27 cellular contexts compared by ENCODE assay signal in the genomic region with DNA sequence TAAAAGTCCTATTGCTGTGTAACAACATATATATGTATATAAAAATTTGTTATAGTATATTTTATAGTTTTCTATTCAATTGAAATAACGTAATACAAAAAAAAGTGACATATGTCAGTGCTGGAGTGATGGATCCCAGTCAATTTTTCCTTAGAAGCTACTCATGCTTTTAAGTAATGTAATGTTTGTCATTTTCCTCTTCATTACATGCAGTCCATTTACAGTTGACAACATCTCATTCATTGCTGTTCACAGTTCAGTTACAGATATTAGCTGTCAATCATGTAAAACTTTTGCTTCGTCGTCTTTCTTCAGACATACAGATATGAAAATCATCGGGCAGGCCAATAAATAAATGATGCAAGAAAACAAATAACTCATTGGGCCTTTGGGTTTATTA.
"Had no signal": no experiment of that assay in that cellular context is flagged by ENCODE, and none has a peak within 500 bp of the region (broad histone marks: within the 10 kb centered on the region; RNA-seq: fewer than 3 reads in every experiment).

No MANE protein-coding gene starts in this region.

- H3K36me3 Mint-ChIP-seq: natural killer cell treated with Interleukin-12 subunit alpha and Interleukin-12 subunit beta and Interleukin-15 and Interleukin-18, amount 100 ng/mL, for 72 hours; neural progenitor cell; stimulated activated memory B cell treated with anti-CD40 and anti-IgM and Interleukin-4, amounts not matched to agents 10 μg/mL and 1 μg/mL and 100 μg/mL, for 72 hours; type B pancreatic cell had no signal

- H3K4me1 Mint-ChIP-seq: naive thymus-derived CD8-positive, alpha-beta T cell; nephron progenitor cell; neural progenitor cell; stimulated activated memory B cell treated with anti-CD40 and anti-IgM and Interleukin-4, amounts not matched to agents 10 μg/mL and 1 μg/mL and 100 μg/mL, for 72 hours; stimulated activated naive CD8-positive, alpha-beta T cell treated with anti-CD3 and anti-CD28 coated beads, Interleukin-15, amount 100 ng/mL, for 72 hours had no signal

- H3K27ac Mint-ChIP-seq: naive thymus-derived CD8-positive, alpha-beta T cell; natural killer cell treated with Interleukin-12 subunit alpha and Interleukin-12 subunit beta and Interleukin-15 and Interleukin-18, amount 100 ng/mL, for 72 hours; nephron progenitor cell; neural progenitor cell; progenitor cell of endocrine pancreas; stimulated activated memory B cell treated with anti-CD40 and anti-IgM and Interleukin-4, amounts not matched to agents 10 μg/mL and 1 μg/mL and 100 μg/mL, for 72 hours; stimulated activated naive CD8-positive, alpha-beta T cell treated with anti-CD3 and anti-CD28 coated beads, Interleukin-15, amount 100 ng/mL, for 72 hours; type B pancreatic cell had no signal

- DNase-seq: naive thymus-derived CD8-positive, alpha-beta T cell; nephron progenitor cell; occipital lobe; ovary; posterior cingulate gyrus; psoas muscle; right cardiac atrium; spleen; stimulated activated CD4-positive, alpha-beta T cell treated with anti-CD3 and anti-CD28 coated beads, Interleukin-12 subunit alpha, Interleukin-12 subunit beta, amount 100 ng/mL, for 4 hours; stimulated activated CD4-positive, alpha-beta T cell treated with anti-CD3 and anti-CD28 coated beads, Interleukin-1b, Interleukin-23, amount 100 ng/mL, for 48 hours; stimulated activated CD4-positive, alpha-beta T cell treated with anti-CD3 and anti-CD28 coated beads, Interleukin-4, amount 100 ng/mL, for 1 hour; stimulated activated CD4-positive, alpha-beta T cell treated with anti-CD3 and anti-CD28 coated beads, Interleukin-4, amount 100 ng/mL, for 4 hours; stimulated activated CD8-positive, alpha-beta memory T cell treated with anti-CD3 and anti-CD28 coated beads, Interleukin-4, amount 100 ng/mL, for 48 hours; stimulated activated naive CD4-positive, alpha-beta T cell; stimulated activated naive CD8-positive, alpha-beta T cell treated with anti-CD3 and anti-CD28 coated beads, Interleukin-15, amount 100 ng/mL, for 72 hours; stimulated activated naive CD8-positive, alpha-beta T cell treated with anti-CD3 and anti-CD28 coated beads, Interleukin-15, Interleukin-2, amounts not matched to agents 100 U/mL and 50 U/mL, for 24 hours; substantia nigra; testis; tibial artery; transverse colon; upper lobe of right lung; uterus had no signal

- H3K9me3 Mint-ChIP-seq: nephron progenitor cell, neural progenitor cell, type B pancreatic cell had no signal

- H3K27me3 Mint-ChIP-seq: naive thymus-derived CD8-positive, alpha-beta T cell; natural killer cell treated with Interleukin-12 subunit alpha and Interleukin-12 subunit beta and Interleukin-15 and Interleukin-18, amount 100 ng/mL, for 72 hours; progenitor cell of endocrine pancreas; stimulated activated memory B cell treated with anti-CD40 and anti-IgM and Interleukin-4, amounts not matched to agents 10 μg/mL and 1 μg/mL and 100 μg/mL, for 72 hours; stimulated activated naive CD8-positive, alpha-beta T cell treated with anti-CD3 and anti-CD28 coated beads, Interleukin-15, amount 100 ng/mL, for 72 hours; type B pancreatic cell had no signal

- H3K4me3 Mint-ChIP-seq: naive thymus-derived CD8-positive, alpha-beta T cell; natural killer cell treated with Interleukin-12 subunit alpha and Interleukin-12 subunit beta and Interleukin-15 and Interleukin-18, amount 100 ng/mL, for 72 hours; nephron progenitor cell; neural progenitor cell; stimulated activated memory B cell treated with anti-CD40 and anti-IgM and Interleukin-4, amounts not matched to agents 10 μg/mL and 1 μg/mL and 100 μg/mL, for 72 hours; stimulated activated naive CD8-positive, alpha-beta T cell treated with anti-CD3 and anti-CD28 coated beads, Interleukin-15, amount 100 ng/mL, for 72 hours; type B pancreatic cell had no signal
